Comparison of ENCODE assay signal across 19 cellular contexts in genomic region chr14:21020977-21021545, GRCh38. TPM values are rescaled to one million over a fixed set of nuclear protein-coding genes. Genes with fewer than 3 reads are reported as not detected.
"Had no signal": no experiment of that assay in that cellular context is flagged by ENCODE, and none has a peak within 500 bp of the region (broad histone marks: within the 10 kb centered on the region; RNA-seq: fewer than 3 reads in every experiment).

No MANE protein-coding gene starts in this region.

- H3K4me3 ChIP-seq: pancreas, sigmoid colon, SK-N-MC, testis had no signal

- H3K9me3 ChIP-seq: gastroesophageal sphincter, neutrophil, pancreas, sigmoid colon, testis had no signal

- H3K27ac ChIP-seq: brain microvascular endothelial cell, neutrophil, pancreas, SK-N-MC, testis had no signal

- H3K27me3 ChIP-seq: gastroesophageal sphincter, pancreas, sigmoid colon, testis had no signal

- DNase-seq: activated CD4-positive, alpha-beta T cell treated with anti-CD3 and anti-CD28 coated beads, Interleukin-2, amount 50 U/mL, for 4 hours; activated naive CD4-positive, alpha-beta T cell treated with Interleukin-2 at 50 U/mL for 16 hours; activated naive CD8-positive, alpha-beta T cell treated with anti-CD3 and anti-CD28 coated beads, Interleukin-2, amount 10 ng/mL, durations not matched to agents 7 days and 5 days; anterior cingulate cortex; brain microvascular endothelial cell; dermis blood vessel endothelial cell; effector memory CD8-positive, alpha-beta T cell; mesendoderm; naive thymus-derived CD4-positive, alpha-beta T cell; pancreas; sigmoid colon; testis had no signal

- H3K36me3 ChIP-seq: brain microvascular endothelial cell, neutrophil had no signal

- ATAC-seq: effector memory CD8-positive, alpha-beta T cell; gastroesophageal sphincter; naive thymus-derived CD4-positive, alpha-beta T cell; pancreas had no signal

RNA-seq across cellular contexts. Expression of gene TPPP2, which starts 9.0 kb away (rescaled TPM):
- total RNA-seq: activated naive CD8-positive, alpha-beta T cell treated with anti-CD3 and anti-CD28 coated beads, Interleukin-2, amount 10 ng/mL, durations not matched to agents 7 days and 5 days; activated T-helper 1 cell treated with anti-CD3 and anti-CD28 coated beads, Interleukin-12 subunit alpha, Interleukin-12 subunit beta, Interleukin-2, Interleukin-4 antibody, amounts not matched to agents 30 ng/mL and 10 ng/mL and 1 ng/mL, durations not matched to agents 14 hours and 24 hours and 36 hours; dermis blood vessel endothelial cell; gastroesophageal sphincter; naive thymus-derived CD4-positive, alpha-beta T cell; sigmoid colon had no signal
- polyA plus RNA-seq: naive thymus-derived CD4-positive, alpha-beta T cell had no signal

RNA-seq across cellular contexts. Expression of gene RNASE13, which starts 13.5 kb away (rescaled TPM):
- total RNA-seq: activated naive CD8-positive, alpha-beta T cell treated with anti-CD3 and anti-CD28 coated beads, Interleukin-2, amount 10 ng/mL, durations not matched to agents 7 days and 5 days; activated T-helper 1 cell treated with anti-CD3 and anti-CD28 coated beads, Interleukin-12 subunit alpha, Interleukin-12 subunit beta, Interleukin-2, Interleukin-4 antibody, amounts not matched to agents 30 ng/mL and 10 ng/mL and 1 ng/mL, durations not matched to agents 14 hours and 24 hours and 36 hours; dermis blood vessel endothelial cell; gastroesophageal sphincter; lower leg skin; naive thymus-derived CD4-positive, alpha-beta T cell; sigmoid colon; testis; ureter had no signal
- polyA plus RNA-seq: naive thymus-derived CD4-positive, alpha-beta T cell; sigmoid colon had no signal

RNA-seq across cellular contexts. Expression of gene RNASE7, which starts 21.1 kb away (rescaled TPM):
- total RNA-seq: activated naive CD8-positive, alpha-beta T cell treated with anti-CD3 and anti-CD28 coated beads, Interleukin-2, amount 10 ng/mL, durations not matched to agents 7 days and 5 days; activated T-helper 1 cell treated with anti-CD3 and anti-CD28 coated beads, Interleukin-12 subunit alpha, Interleukin-12 subunit beta, Interleukin-2, Interleukin-4 antibody, amounts not matched to agents 30 ng/mL and 10 ng/mL and 1 ng/mL, durations not matched to agents 14 hours and 24 hours and 36 hours; dermis blood vessel endothelial cell; naive thymus-derived CD4-positive, alpha-beta T cell; sigmoid colon had no signal
- polyA plus RNA-seq: naive thymus-derived CD4-positive, alpha-beta T cell had no signal

RNA-seq across cellular contexts. Expression of gene SLC39A2, which starts 22.0 kb away (rescaled TPM):
- total RNA-seq: dermis blood vessel endothelial cell, mucosa of gallbladder, pancreas, sigmoid colon had no signal
- polyA plus RNA-seq: naive thymus-derived CD4-positive, alpha-beta T cell had no signal
